18 cellular contexts compared by ENCODE assay signal in genomic region chr5:147504535-147504934, GRCh38. TPM values are rescaled to one million over a fixed set of nuclear protein-coding genes. Genes with fewer than 3 reads are reported as not detected.
A peak's percentile ranks its signal among the peaks of the same experiment; 100 is the strongest.
DNase-seq lines count a peak whose midpoint lies in the region; ATAC-seq and TF ChIP-seq lines count a peak whose summit lies in the region.
"Had no signal": no experiment of that assay in that cellular context is flagged by ENCODE, and none has a peak within 500 bp of the region (broad histone marks: within the 10 kb centered on the region; RNA-seq: fewer than 3 reads in every experiment).

No MANE protein-coding gene starts in this region.

- H3K9me3 ChIP-seq in WERI-Rb-1 (ENCODE audit: severe bottlenecking) (no peaks in the 10 kb centered on the region), esophagus muscularis mucosa (no peaks in the 10 kb centered on the region), neural progenitor cell (ENCODE audit: low read depth) (no peaks in the 10 kb centered on the region), transverse colon (no peaks in the 10 kb centered on the region)
- H3K9me3 ChIP-seq: Peyer's patch, testis had no signal

- H3K4me2 ChIP-seq in neural progenitor cell, result no peak overlapping the region

- H3K27me3 Mint-ChIP-seq in neural progenitor cell (ENCODE audit: insufficient read depth, low read depth), result no peaks in the 10 kb centered on the region

- peaks cover 22% of the 10 kb centered on the region for H3K36me3 Mint-ChIP-seq in neural progenitor cell

- H3K4me1 ChIP-seq in esophagus muscularis mucosa, result peaks cover 24 to 72% (median 56%) of the 10 kb centered on the region in 4 donors
- peaks cover 42% of the 10 kb centered on the region for H3K4me1 ChIP-seq in neural progenitor cell
- peaks cover 4 to 14% (median 9%) of the 10 kb centered on the region in 4 donors for H3K4me1 ChIP-seq in transverse colon
- H3K4me1 ChIP-seq: Peyer's patch, testis had no signal

- TF ChIP-seq EP300 in esophagus muscularis mucosa (IDR thresholded peaks at IDR 0.05) (no peak), transverse colon (IDR thresholded peaks at IDR 0.05; ENCODE audit: low read depth) (no peak)

- peaks cover 27% of the 10 kb centered on the region for H3K36me3 ChIP-seq in WERI-Rb-1
- no peaks in the 10 kb centered on the region for H3K36me3 ChIP-seq in esophagus muscularis mucosa
- H3K36me3 ChIP-seq in neural progenitor cell, result peaks cover 4% of the 10 kb centered on the region
- H3K36me3 ChIP-seq in transverse colon, result no peaks in the 10 kb centered on the region
- H3K36me3 ChIP-seq: Peyer's patch had no signal

- no peak overlapping the region for H3K27ac Mint-ChIP-seq in neural progenitor cell
- H3K27ac Mint-ChIP-seq: activated B cell treated with CpG ODN at 0.5 μM for 24 hours; activated CD4-positive, alpha-beta memory T cell treated with anti-CD3 and anti-CD28 coated beads for 36 hours; T-helper 2 cell treated with Interferon-gamma antibody and Interleukin-4, amounts not matched to agents 5 μg/mL and 100 μg/mL, for 36 hours had no signal

- no peak for ATAC-seq in HG02970 (IDR thresholded peaks at IDR 0.05; ENCODE audit: low FRiP score, unreplicated experiment)
- no peak for ATAC-seq in HG03460 (IDR thresholded peaks at IDR 0.05; ENCODE audit: unreplicated experiment)
- ATAC-seq: HepG2, left colon had no signal

- 33% methylated on average over 1 of the region's 1 CpG for WGBS in esophagus muscularis mucosa
- WGBS in transverse colon (ENCODE audit: low coverage in 1 of 2), 2 donors, result 38 to 56% methylated on average over 1 of the region's 1 CpG

- TF ChIP-seq POLR2A in esophagus muscularis mucosa (IDR thresholded peaks at IDR 0.05; ENCODE audit: low read depth), result no peak
- TF ChIP-seq POLR2A in transverse colon (IDR thresholded peaks at IDR 0.05), result no peak

- peaks cover 14% of the 10 kb centered on the region for H3F3A ChIP-seq in neural progenitor cell (ENCODE audit: low read depth)

- H3K27ac ChIP-seq in WERI-Rb-1 (peak overlapping the region; percentile 15), esophagus muscularis mucosa (replicated peaks in 1 of 4) (peak overlapping the region; percentile 90 to 98 (median 92)), neural progenitor cell (peak overlapping the region; percentile 63), transverse colon (peak overlapping the region; percentile 53 to 87 (median 62))
- H3K27ac ChIP-seq: testis had no signal

- DNase-seq in WERI-Rb-1, result no peak
- no peak for DNase-seq in esophagus muscularis mucosa (ENCODE audit: extremely low spot score)
- DNase-seq in neural progenitor cell (ENCODE audit: low spot score), result no peak
- no peak for DNase-seq in transverse colon
- no peak for DNase-seq in glomerular visceral epithelial cell (ENCODE audit: extremely low spot score)
- DNase-seq: activated B cell treated with CpG ODN at 0.5 μM for 24 hours; activated CD4-positive, alpha-beta memory T cell treated with anti-CD3 and anti-CD28 coated beads for 36 hours; activated gamma-delta T cell treated with Interleukin-2 at 50 U/mL for 16 hours; left colon; NCI-H2081 treated with DMSO at 0.1 percent for 48 hours; NK-92 treated with Interleukin-12 subunit alpha and Interleukin-12 subunit beta, amount 100 ng/mL, for 24 hours; Peyer's patch; stimulated activated CD8-positive, alpha-beta memory T cell treated with anti-CD3 and anti-CD28 coated beads, Interleukin-4, amount 100 ng/mL, for 48 hours; testis had no signal

- no peak overlapping the region for H3K4me3 Mint-ChIP-seq in neural progenitor cell
- H3K4me3 Mint-ChIP-seq: activated B cell treated with CpG ODN at 0.5 μM for 24 hours; activated CD4-positive, alpha-beta memory T cell treated with anti-CD3 and anti-CD28 coated beads for 36 hours; T-helper 2 cell treated with Interferon-gamma antibody and Interleukin-4, amounts not matched to agents 5 μg/mL and 100 μg/mL, for 36 hours had no signal

- H3K4me1 Mint-ChIP-seq in neural progenitor cell, result peaks cover 17% of the 10 kb centered on the region
- H3K4me1 Mint-ChIP-seq: activated B cell treated with CpG ODN at 0.5 μM for 24 hours had no signal

- no peak for TF ChIP-seq CTCF in WERI-Rb-1 (IDR thresholded peaks at IDR 0.05; ENCODE audit: low read depth, low read length)
- no peak for TF ChIP-seq CTCF in esophagus muscularis mucosa (IDR thresholded peaks at IDR 0.05)
- no peak for TF ChIP-seq CTCF in neural progenitor cell (IDR thresholded peaks at IDR 0.05)
- TF ChIP-seq CTCF in transverse colon (IDR thresholded peaks at IDR 0.05), result no peak

- no peak overlapping the region for H3K9ac ChIP-seq in neural progenitor cell

- H3K4me3 ChIP-seq in WERI-Rb-1 (ENCODE audit: low read depth, low read length), result no peak overlapping the region
- peak overlapping the region in 1 of 4 donors; percentile 9 for H3K4me3 ChIP-seq in esophagus muscularis mucosa
- no peak overlapping the region for H3K4me3 ChIP-seq in neural progenitor cell
- H3K4me3 ChIP-seq in transverse colon, result no peak overlapping the region
- H3K4me3 ChIP-seq: Peyer's patch, testis had no signal

- H3K79me2 ChIP-seq in neural progenitor cell (ENCODE audit: low read depth), result peaks cover 100% of the 10 kb centered on the region

- in situ Hi-C loops in transverse colon (cut with MboI; ENCODE audit: low pct_ligation_motif_present in 1 of 4, low pct_unique_long_range_greater_than_20kb in 1 of 4, low sequenced_read_pairs in 3 of 4), result no loop called here

- intact Hi-C loops in esophagus muscularis mucosa (cut with DNase I) (no loop called here), transverse colon (cut with DNase I; ENCODE audit: low total_unique reads) (no loop called here)

- H3K27me3 ChIP-seq in WERI-Rb-1 (ENCODE audit: insufficient read depth, low read depth, severe bottlenecking), result no peaks in the 10 kb centered on the region
- no peaks in the 10 kb centered on the region for H3K27me3 ChIP-seq in esophagus muscularis mucosa
- no peaks in the 10 kb centered on the region for H3K27me3 ChIP-seq in neural progenitor cell
- peaks cover 7% of the 10 kb centered on the region for H3K27me3 ChIP-seq in transverse colon
- H3K27me3 ChIP-seq: Peyer's patch, testis had no signal

- peaks cover 8% of the 10 kb centered on the region for H3K9me3 Mint-ChIP-seq in neural progenitor cell
- H3K9me3 Mint-ChIP-seq: T-helper 2 cell treated with Interferon-gamma antibody and Interleukin-4, amounts not matched to agents 5 μg/mL and 100 μg/mL, for 36 hours had no signal

- H2AFZ ChIP-seq in neural progenitor cell (replicated peaks), result no peak overlapping the region

- peaks cover 15% of the 10 kb centered on the region for H4K20me1 ChIP-seq in neural progenitor cell (ENCODE audit: low read depth)

RNA-seq across cellular contexts. Expression of gene DPYSL3, which starts 5.3 kb away (rescaled TPM):
- total RNA-seq in esophagus muscularis mucosa (100 to 1,000 TPM; 295 to 449 (median 378) TPM), neural progenitor cell (ENCODE audit: low replicate concordance) (414 and 462 TPM in 2 replicates), transverse colon (100 to 1,000 TPM in 1 of 4 donors, 10 to 100 TPM in 3; 27.6 to 107 (median 31.4) TPM)
- total RNA-seq: activated B cell treated with CpG ODN at 0.5 μM for 24 hours; activated CD4-positive, alpha-beta memory T cell treated with anti-CD3 and anti-CD28 coated beads for 36 hours had no signal

Comparison
In these comparisons a context has a peak if more than half of its experiments do, and no peak if none do; other contexts are left out.
1. H3K27ac ChIP-seq: peak in every context shown above with its lines; median percentile 92 in esophagus muscularis mucosa; 63 in neural progenitor cell; 62 in transverse colon; 15 in WERI-Rb-1.